Comparison of ENCODE assay signal across 8 cellular contexts in genomic region chr6:106519460-106520394, GRCh38.
DNase-seq lines count a peak whose midpoint lies in the region; ATAC-seq and TF ChIP-seq lines count a peak whose summit lies in the region.

No MANE protein-coding gene starts in this region.

- H3K79me2 ChIP-seq in DOHH2 (ENCODE audit: control insufficient read depth, low read length) (peaks cover 97% of the 10 kb centered on the region), KMS-11 (ENCODE audit: insufficient read depth, low read depth) (no peaks in the 10 kb centered on the region)

- no peak overlapping the region; the same call in 1 of the 2 replicates for H3K9ac ChIP-seq in KMS-11
- peak overlapping the region in 1 of 2 donors; percentile 24 for H3K9ac ChIP-seq in colonic mucosa (ENCODE audit: low read depth in 2 of 2, low read length in 2 of 2)

- H2AFZ ChIP-seq in KMS-11 (ENCODE audit: low read depth) = peak overlapping the region; percentile 33

- H3K9me2 ChIP-seq in DOHH2 (replicated peaks; ENCODE audit: control insufficient read depth, low read length) = no peaks in the 10 kb centered on the region

- H3K4me1 ChIP-seq in DOHH2 (ENCODE audit: control insufficient read depth, low read length) (peaks cover 90% of the 10 kb centered on the region), KMS-11 (ENCODE audit: low read depth, poor library complexity, severe bottlenecking) (peaks cover 25% of the 10 kb centered on the region), colonic mucosa (peaks cover 10% of the 10 kb centered on the region)

- H3K27ac ChIP-seq in DOHH2 (ENCODE audit: low read depth, low read length) (peak overlapping the region; percentile 94), KMS-11 (peak overlapping the region; percentile 24; the same call in 1 of the 2 replicates), colonic mucosa (peak overlapping the region; percentile 67)

- ATAC-seq in GM21619 (IDR thresholded peaks at IDR 0.05; ENCODE audit: unreplicated experiment) (peak; percentile 47), omental fat pad (ENCODE audit: low FRiP score) (peak; percentile 25)

- H3K9me3 ChIP-seq in DOHH2 (ENCODE audit: control insufficient read depth, insufficient read depth, low read length) (no peaks in the 10 kb centered on the region), colonic mucosa (no peaks in the 10 kb centered on the region)

- H3K4me2 ChIP-seq in DOHH2 (ENCODE audit: low read length) = peak overlapping the region; percentile 95
- no peak overlapping the region for H3K4me2 ChIP-seq in KMS-11

- H3F3A ChIP-seq in DOHH2 (ENCODE audit: control insufficient read depth, insufficient read depth) = peaks cover 36% of the 10 kb centered on the region

- H3K36me3 ChIP-seq in DOHH2 (ENCODE audit: control insufficient read depth, low read length) (peaks cover 56% of the 10 kb centered on the region), KMS-11 (ENCODE audit: insufficient read depth) (no peaks in the 10 kb centered on the region), colonic mucosa (no peaks in the 10 kb centered on the region)

- intact Hi-C loops in colonic mucosa (cut with DNase I) = no loop called here

- peak overlapping the region; percentile 74 for H3K4me3 ChIP-seq in DOHH2 (ENCODE audit: low read length)
- no peak overlapping the region for H3K4me3 ChIP-seq in KMS-11 (IDR thresholded peaks at IDR 0.05; ENCODE audit: insufficient read depth, low read depth, low read length)
- no peak overlapping the region for H3K4me3 ChIP-seq in colonic mucosa

- peak; percentile 64 for DNase-seq in activated CD4-positive, CD25-positive, alpha-beta regulatory T cell treated with anti-CD3 and anti-CD28 coated beads, Interleukin-2, amount 50 U/mL, for 72 hours
- no peak for DNase-seq in colonic mucosa
- DNase-seq in omental fat pad (ENCODE audit: low spot score) = no peak
- no peak for DNase-seq in NCI-H2081 treated with DMSO at 0.1 percent for 48 hours (lab: John Stamatoyannopoulos, UW)
- no peak for DNase-seq in NCI-H526 (lab: John Stamatoyannopoulos, UW)

- no peaks in the 10 kb centered on the region for H4K20me1 ChIP-seq in DOHH2 (ENCODE audit: control insufficient read depth, insufficient read depth, low read depth, low read length)
- no peaks in the 10 kb centered on the region for H4K20me1 ChIP-seq in KMS-11 (ENCODE audit: insufficient read depth)

- TF ChIP-seq CTCF in DOHH2 (IDR thresholded peaks at IDR 0.05; ENCODE audit: low read depth, low read length, poor library complexity, severe bottlenecking) (no peak), KMS-11 (conservative IDR thresholded peaks at IDR 0.05; ENCODE audit: low read depth, low read length) (no peak), colonic mucosa (IDR thresholded peaks at IDR 0.05) (no peak), omental fat pad (IDR thresholded peaks at IDR 0.05) (no peak)

- H3K27me3 ChIP-seq in DOHH2 (ENCODE audit: control insufficient read depth, low read length) (no peaks in the 10 kb centered on the region), KMS-11 (ENCODE audit: insufficient read depth, low read depth) (no peaks in the 10 kb centered on the region), colonic mucosa (no peaks in the 10 kb centered on the region)

Comparison
In these comparisons a context has a peak if more than half of its experiments do, and no peak if none do; other contexts are left out.
1. H3K27ac ChIP-seq: peak in every context shown above with its lines; median percentile 94 in DOHH2; 67 in colonic mucosa; 24 in KMS-11.